30 cellular contexts compared by ENCODE assay signal in the genomic region with DNA sequence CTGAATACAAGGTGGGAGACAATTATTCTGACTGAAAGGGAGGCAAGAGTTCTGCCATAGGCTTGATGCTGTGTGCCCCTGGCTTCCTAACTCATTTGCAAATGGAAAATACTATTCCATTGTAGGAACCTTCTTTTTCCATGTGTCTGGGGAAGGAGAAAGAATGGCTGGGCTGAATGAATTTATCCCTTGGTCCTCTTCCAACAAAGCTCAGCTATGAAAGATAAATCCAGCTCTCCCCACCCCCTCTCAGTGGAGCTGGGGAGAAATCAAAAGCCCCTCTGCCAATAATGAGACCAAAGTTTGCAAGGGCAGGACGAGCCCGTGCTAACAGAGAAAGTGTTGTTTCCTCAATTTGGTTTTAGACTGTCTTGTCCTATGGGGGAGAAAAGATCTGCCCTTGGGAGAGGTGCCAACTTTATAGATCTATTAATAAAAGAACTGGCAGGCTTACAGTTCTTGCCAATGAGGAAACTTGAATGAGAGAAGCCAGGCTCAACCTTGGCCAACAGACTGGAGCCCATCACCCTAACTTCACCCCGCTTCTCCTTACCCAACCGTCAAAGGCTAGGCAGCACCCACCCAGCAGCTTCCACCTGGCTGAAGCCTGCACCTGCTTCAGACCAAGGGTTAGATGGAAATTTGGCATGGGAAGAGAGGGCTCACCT. TPM values are rescaled to one million over a fixed set of nuclear protein-coding genes. Genes with fewer than 3 reads are reported as not detected.
"Had no signal": no experiment of that assay in that cellular context is flagged by ENCODE, and none has a peak within 500 bp of the region (broad histone marks: within the 10 kb centered on the region; RNA-seq: fewer than 3 reads in every experiment).

No MANE protein-coding gene starts in this region.

- DNase-seq: activated B cell treated with CpG ODN at 0.5 μM for 24 hours; activated CD4-positive, alpha-beta memory T cell treated with anti-CD3 and anti-CD28 coated beads for 36 hours; activated CD4-positive, alpha-beta T cell treated with anti-CD3 and anti-CD28 coated beads for 4 hours; activated CD4-positive, alpha-beta T cell treated with anti-CD3 and anti-CD28 coated beads, Interleukin-2, amount 50 U/mL, for 1 hour; activated CD4-positive, CD25-positive, alpha-beta regulatory T cell treated with anti-CD3 and anti-CD28 coated beads, Interleukin-2, amount 50 U/mL, for 72 hours; activated CD8-positive, alpha-beta memory T cell treated with anti-CD3 and anti-CD28 coated beads, Interleukin-2, amount 50 U/mL, for 4 hours; activated gamma-delta T cell treated with Interleukin-2 at 50 U/mL for 16 hours; activated naive CD4-positive, alpha-beta T cell treated with anti-CD3 and anti-CD28 coated beads for 36 hours; activated T-cell treated with anti-CD3 and anti-CD28 coated beads for 4 hours; activated T-cell treated with anti-CD3 and anti-CD28 coated beads, Interleukin-2, amount 50 U/mL, for 4 hours; anterior cingulate cortex; brain microvascular endothelial cell; central memory CD4-positive, alpha-beta T cell; NCI-H1048; NCI-H1436 treated with DMSO at 0.1 percent for 48 hours; NCI-H1694 treated with DMSO at 0.1 percent for 48 hours; NCI-H2029; NCI-H345; NCI-H524 treated with DMSO at 0.1 percent for 48 hours; OCI-M1; Right ventricle myocardium superior; SW 1271; T-helper 1 cell; T-helper 2 cell; T-helper 9 cell had no signal

- H3K27ac ChIP-seq: brain microvascular endothelial cell, VCaP had no signal

- H3K9me3 Mint-ChIP-seq: activated CD4-positive, alpha-beta memory T cell treated with anti-CD3 and anti-CD28 coated beads for 36 hours; activated naive CD4-positive, alpha-beta T cell treated with anti-CD3 and anti-CD28 coated beads for 36 hours; activated naive CD4-positive, alpha-beta T cell treated with anti-CD3 and anti-CD28 coated beads, Interleukin-2, amount 50 U/mL, for 72 hours; activated T-cell treated with anti-CD3 and anti-CD28 coated beads, Interleukin-2, amount 50 U/mL, for 4 hours; activated T-helper 1 cell treated with anti-CD3 and anti-CD28 coated beads, Interleukin-12 subunit alpha, Interleukin-12 subunit beta, Interleukin-2, Interleukin-4 antibody, amounts not matched to agents 30 ng/mL and 10 ng/mL and 1 ng/mL, durations not matched to agents 14 hours and 24 hours and 36 hours had no signal

- ATAC-seq: activated naive CD4-positive, alpha-beta T cell treated with anti-CD3 and anti-CD28 coated beads, Interleukin-2, amount 50 U/mL, for 72 hours; activated T-cell treated with anti-CD3 and anti-CD28 coated beads, Interleukin-2, amount 50 U/mL, for 4 hours had no signal

- H3K36me3 ChIP-seq: brain microvascular endothelial cell had no signal

- H3K27ac Mint-ChIP-seq: activated B cell treated with CpG ODN at 0.5 μM for 24 hours; activated CD4-positive, alpha-beta memory T cell treated with anti-CD3 and anti-CD28 coated beads for 36 hours; activated naive CD4-positive, alpha-beta T cell treated with anti-CD3 and anti-CD28 coated beads for 36 hours; activated naive CD4-positive, alpha-beta T cell treated with anti-CD3 and anti-CD28 coated beads, Interleukin-2, amount 50 U/mL, for 72 hours; activated T-helper 1 cell treated with anti-CD3 and anti-CD28 coated beads, Interleukin-12 subunit alpha, Interleukin-12 subunit beta, Interleukin-2, Interleukin-4 antibody, amounts not matched to agents 30 ng/mL and 10 ng/mL and 1 ng/mL, durations not matched to agents 14 hours and 24 hours and 36 hours had no signal

- H3K27me3 ChIP-seq: brain microvascular endothelial cell had no signal

- H3K36me3 Mint-ChIP-seq: activated CD4-positive, alpha-beta memory T cell treated with anti-CD3 and anti-CD28 coated beads for 36 hours; activated naive CD4-positive, alpha-beta T cell treated with anti-CD3 and anti-CD28 coated beads, Interleukin-2, amount 50 U/mL, for 72 hours had no signal

- H3K4me3 Mint-ChIP-seq: activated B cell treated with CpG ODN at 0.5 μM for 24 hours; activated CD4-positive, alpha-beta memory T cell treated with anti-CD3 and anti-CD28 coated beads for 36 hours; activated naive CD4-positive, alpha-beta T cell treated with anti-CD3 and anti-CD28 coated beads for 36 hours; activated T-cell treated with anti-CD3 and anti-CD28 coated beads, Interleukin-2, amount 50 U/mL, for 4 hours; activated T-helper 1 cell treated with anti-CD3 and anti-CD28 coated beads, Interleukin-12 subunit alpha, Interleukin-12 subunit beta, Interleukin-2, Interleukin-4 antibody, amounts not matched to agents 30 ng/mL and 10 ng/mL and 1 ng/mL, durations not matched to agents 14 hours and 24 hours and 36 hours had no signal

RNA-seq across cellular contexts. Expression of a gene that starts 8.9 kb away (rescaled TPM):
- total RNA-seq: activated CD4-positive, alpha-beta memory T cell treated with anti-CD3 and anti-CD28 coated beads for 36 hours; activated naive CD4-positive, alpha-beta T cell treated with anti-CD3 and anti-CD28 coated beads for 36 hours; activated naive CD4-positive, alpha-beta T cell treated with anti-CD3 and anti-CD28 coated beads, Interleukin-2, amount 50 U/mL, for 72 hours; activated T-cell treated with anti-CD3 and anti-CD28 coated beads, Interleukin-2, amount 50 U/mL, for 4 hours; activated T-helper 1 cell treated with anti-CD3 and anti-CD28 coated beads, Interleukin-12 subunit alpha, Interleukin-12 subunit beta, Interleukin-2, Interleukin-4 antibody, amounts not matched to agents 30 ng/mL and 10 ng/mL and 1 ng/mL, durations not matched to agents 14 hours and 24 hours and 36 hours; MCF 10A; NCI-H460; Right ventricle myocardium superior had no signal

RNA-seq across cellular contexts. Expression of a gene that starts 36.6 kb away (rescaled TPM):
- total RNA-seq: activated CD4-positive, alpha-beta memory T cell treated with anti-CD3 and anti-CD28 coated beads for 36 hours; activated naive CD4-positive, alpha-beta T cell treated with anti-CD3 and anti-CD28 coated beads for 36 hours; activated naive CD4-positive, alpha-beta T cell treated with anti-CD3 and anti-CD28 coated beads, Interleukin-2, amount 50 U/mL, for 72 hours; activated T-helper 1 cell treated with anti-CD3 and anti-CD28 coated beads, Interleukin-12 subunit alpha, Interleukin-12 subunit beta, Interleukin-2, Interleukin-4 antibody, amounts not matched to agents 30 ng/mL and 10 ng/mL and 1 ng/mL, durations not matched to agents 14 hours and 24 hours and 36 hours; MCF 10A; NCI-H460; Right ventricle myocardium superior had no signal
